Comparison of ENCODE assay signal across 20 cellular contexts in genomic region chr5:110269478-110270142, GRCh38.
DNase-seq lines count a peak whose midpoint lies in the region; ATAC-seq and TF ChIP-seq lines count a peak whose summit lies in the region.
"Had no signal": no experiment of that assay in that cellular context is flagged by ENCODE, and none has a peak within 500 bp of the region (broad histone marks: within the 10 kb centered on the region; RNA-seq: fewer than 3 reads in every experiment).

No MANE protein-coding gene starts in this region.

- peak overlapping the region; percentile 10 to 31 for H3K4me3 Mint-ChIP-seq in stimulated activated naive CD8-positive, alpha-beta T cell treated with anti-CD3 and anti-CD28 coated beads, Interleukin-15, amount 100 ng/mL, for 72 hours
- H3K4me3 Mint-ChIP-seq in natural killer cell: no peak overlapping the region
- H3K4me3 Mint-ChIP-seq: B cell; CD4-positive, CD25-positive, alpha-beta regulatory T cell had no signal

- H3K27me3 ChIP-seq in OCI-LY3 (ENCODE audit: low read depth, low read length) (no peaks in the 10 kb centered on the region), thoracic aorta (replicated peaks; ENCODE audit: insufficient read depth) (no peaks in the 10 kb centered on the region), spleen (replicated peaks in 1 of 7) (no peaks in the 10 kb centered on the region)

- H3K9me3 ChIP-seq in OCI-LY3 (ENCODE audit: insufficient read depth, low read length) (no peaks in the 10 kb centered on the region), thoracic aorta (no peaks in the 10 kb centered on the region), spleen (no peaks in the 10 kb centered on the region)
- H3K9me3 ChIP-seq: Caco-2 had no signal

- no peak for DNase-seq in stimulated activated naive CD8-positive, alpha-beta T cell treated with anti-CD3 and anti-CD28 coated beads, Interleukin-15, amount 100 ng/mL, for 72 hours
- no peak for DNase-seq in stimulated activated naive CD8-positive, alpha-beta T cell treated with anti-CD3 and anti-CD28 coated beads, Interleukin-15, Interleukin-2, amounts not matched to agents 100 U/mL and 50 U/mL, for 24 hours
- peak; percentile 4 for DNase-seq in fibroblast of the aortic adventitia (ENCODE audit: low read depth)
- DNase-seq in thoracic aorta (ENCODE audit: low spot score): no peak
- DNase-seq in natural killer cell: no peak
- DNase-seq in spleen: no peak
- DNase-seq: ACHN; Caco-2; CD4-positive, CD25-positive, alpha-beta regulatory T cell; DMS153; EL; NCI-H1048; NCI-H1436 treated with DMSO at 0.1 percent for 48 hours; NCI-H2081 treated with DMSO at 0.1 percent for 48 hours; NCI-H2227 treated with DMSO at 0.1 percent for 48 hours; SHP77 had no signal

- H3K4me2 ChIP-seq in OCI-LY3 (ENCODE audit: low read length): peak overlapping the region; percentile 58

- no peaks in the 10 kb centered on the region for H3K27me3 Mint-ChIP-seq in stimulated activated naive CD8-positive, alpha-beta T cell treated with anti-CD3 and anti-CD28 coated beads, Interleukin-15, amount 100 ng/mL, for 72 hours
- no peaks in the 10 kb centered on the region for H3K27me3 Mint-ChIP-seq in natural killer cell (ENCODE audit: low read depth in 2 of 2)
- H3K27me3 Mint-ChIP-seq: B cell had no signal

- ATAC-seq in stimulated activated naive CD8-positive, alpha-beta T cell treated with anti-CD3 and anti-CD28 coated beads, Interleukin-15, amount 100 ng/mL, for 72 hours: peak; percentile 50
- no peak for ATAC-seq in stimulated activated naive CD8-positive, alpha-beta T cell treated with anti-CD3 and anti-CD28 coated beads, Interleukin-15, Interleukin-2, amounts not matched to agents 100 U/mL and 50 U/mL, for 24 hours
- ATAC-seq in thoracic aorta (ENCODE audit: insufficient number of reproducible peaks, low FRiP score, low read depth) (no peak), GM21381 (IDR thresholded peaks at IDR 0.05; ENCODE audit: unreplicated experiment) (no peak), natural killer cell (no peak)
- ATAC-seq: K562 had no signal

- peak overlapping the region; percentile 24; the same call in 1 of the 2 replicates for H3K4me3 ChIP-seq in OCI-LY3 (ENCODE audit: low read length)
- H3K4me3 ChIP-seq in fibroblast of the aortic adventitia (ENCODE audit: low read depth, low read length): no peak overlapping the region
- peak overlapping the region; percentile 6 for H3K4me3 ChIP-seq in thoracic aorta
- no peak overlapping the region for H3K4me3 ChIP-seq in spleen
- H3K4me3 ChIP-seq: K562 had no signal

- TF ChIP-seq POLR2A in spleen (IDR thresholded peaks at IDR 0.05): no peak

- no peaks in the 10 kb centered on the region for H4K20me1 ChIP-seq in OCI-LY3 (ENCODE audit: insufficient read depth, low read length)

- no peaks in the 10 kb centered on the region for H3K36me3 ChIP-seq in OCI-LY3 (replicated peaks; ENCODE audit: low read depth, low read length)
- no peaks in the 10 kb centered on the region for H3K36me3 ChIP-seq in thoracic aorta
- no peaks in the 10 kb centered on the region for H3K36me3 ChIP-seq in spleen

- no peaks in the 10 kb centered on the region for H3K79me2 ChIP-seq in OCI-LY3 (ENCODE audit: low read length)

- peaks cover 12% of the 10 kb centered on the region for H3K4me1 Mint-ChIP-seq in stimulated activated naive CD8-positive, alpha-beta T cell treated with anti-CD3 and anti-CD28 coated beads, Interleukin-15, amount 100 ng/mL, for 72 hours
- no peaks in the 10 kb centered on the region for H3K4me1 Mint-ChIP-seq in natural killer cell
- H3K4me1 Mint-ChIP-seq: B cell had no signal

- TF ChIP-seq CTCF in OCI-LY3 (IDR thresholded peaks at IDR 0.05; ENCODE audit: low read depth, low read length) (no peak), fibroblast of the aortic adventitia (IDR thresholded peaks at IDR 0.05; ENCODE audit: insufficient read depth, low read length) (no peak), thoracic aorta (IDR thresholded peaks at IDR 0.05) (no peak), natural killer cell (IDR thresholded peaks at IDR 0.05) (no peak), spleen (IDR thresholded peaks at IDR 0.05 in 8 of 11, conservative IDR thresholded peaks at IDR 0.05 in 3 of 11) (no peak)

- H3K4me1 ChIP-seq in OCI-LY3 (ENCODE audit: low read length) (peaks cover 22% of the 10 kb centered on the region), thoracic aorta (ENCODE audit: control insufficient read depth in 1 of 2, low read depth in 2 of 2) (peaks cover 0 to 30% of the 10 kb centered on the region in 2 donors), spleen (no peaks in the 10 kb centered on the region)
- H3K4me1 ChIP-seq: Caco-2 had no signal

- H3K36me3 Mint-ChIP-seq in natural killer cell: no peaks in the 10 kb centered on the region
- H3K36me3 Mint-ChIP-seq: CD4-positive, CD25-positive, alpha-beta regulatory T cell had no signal

- H3K9me3 Mint-ChIP-seq in stimulated activated naive CD8-positive, alpha-beta T cell treated with anti-CD3 and anti-CD28 coated beads, Interleukin-15, amount 100 ng/mL, for 72 hours: peaks cover 0 to 4% of the 10 kb centered on the region in 2 donors
- peaks cover 3 to 6% of the 10 kb centered on the region in 2 donors for H3K9me3 Mint-ChIP-seq in natural killer cell

- peak overlapping the region; percentile 45 for H3K27ac ChIP-seq in OCI-LY3 (ENCODE audit: low read length)
- peak overlapping the region; percentile 51 to 61 for H3K27ac ChIP-seq in thoracic aorta
- no peak overlapping the region for H3K27ac ChIP-seq in spleen

- intact Hi-C loops in natural killer cell (cut with micrococcal nuclease): no loop called here
- intact Hi-C loops in spleen (cut with DNase I; ENCODE audit: low total_unique reads): no loop called here

- WGBS in spleen, 5 donors: 65 to 68% (median 67%) methylated on average over 3 of the region's 3 CpGs

- peak overlapping the region; percentile 22 for H3K9ac ChIP-seq in OCI-LY3 (ENCODE audit: low read length)

- H3K27ac Mint-ChIP-seq in stimulated activated naive CD8-positive, alpha-beta T cell treated with anti-CD3 and anti-CD28 coated beads, Interleukin-15, amount 100 ng/mL, for 72 hours: peak overlapping the region in 1 of 2 donors; percentile 83
- H3K27ac Mint-ChIP-seq in natural killer cell: no peak overlapping the region
- H3K27ac Mint-ChIP-seq: B cell; CD4-positive, CD25-positive, alpha-beta regulatory T cell had no signal

- peak overlapping the region; percentile 26; the same call in 1 of the 2 replicates for H2AFZ ChIP-seq in OCI-LY3 (ENCODE audit: low read depth, low read length)

Comparison
In these comparisons a context has a peak if more than half of its experiments do, and no peak if none do; other contexts are left out.
1. H3K27ac ChIP-seq: peak in OCI-LY3 (single experiment) and thoracic aorta (2 of 2); none in spleen (0 of 8).
2. H3K4me3 ChIP-seq: peak in OCI-LY3 (single experiment) and thoracic aorta (single experiment); none in fibroblast of the aortic adventitia (single experiment) and spleen (0 of 8).